In the genomic region with DNA sequence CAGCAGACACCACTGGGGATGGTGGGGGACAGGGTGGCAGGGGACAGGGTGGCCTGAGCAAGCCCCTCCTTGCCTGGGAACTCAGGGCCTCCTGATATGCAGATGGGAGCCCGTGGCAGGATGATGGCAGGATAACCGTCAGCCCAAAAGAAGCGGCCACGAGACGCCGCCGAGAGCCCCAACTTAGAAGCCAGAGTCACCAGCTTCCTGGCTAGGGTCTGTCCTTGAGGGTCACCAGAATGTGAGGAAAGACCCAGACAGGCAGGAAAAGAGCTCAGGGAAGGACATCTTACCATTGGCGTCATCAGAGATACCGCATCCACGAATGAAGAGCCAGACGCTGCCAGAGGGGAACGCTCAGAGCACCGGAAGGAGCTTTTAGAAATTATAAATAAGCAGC, we compare ENCODE assay signal across 24 cellular contexts. TPM values are rescaled to one million over a fixed set of nuclear protein-coding genes. Genes with fewer than 3 reads are reported as not detected.
DNase-seq lines count a peak whose midpoint lies in the region; ATAC-seq, FAIRE-seq and TF ChIP-seq lines count a peak whose summit lies in the region.
"Had no signal": no experiment of that assay in that cellular context is flagged by ENCODE, and none has a peak within 500 bp of the region (broad histone marks: within the 10 kb centered on the region; RNA-seq: fewer than 3 reads in every experiment).

No MANE protein-coding gene starts in this region.

- H3K79me1 ChIP-seq in neuronal stem cell (ENCODE audit: low read depth, low read length) = peaks cover 14% of the 10 kb centered on the region

- H2AFZ ChIP-seq in neuronal stem cell (ENCODE audit: low read length) = no peak overlapping the region
- H2AFZ ChIP-seq: GM23338 had no signal

- no peaks in the 10 kb centered on the region for H3K27me3 Mint-ChIP-seq in chondrocyte (ENCODE audit: low read depth)
- H3K27me3 Mint-ChIP-seq: IgD-negative memory B cell had no signal

- no peaks in the 10 kb centered on the region for H3K9me3 Mint-ChIP-seq in chondrocyte (ENCODE audit: low read depth)

- no peak overlapping the region for H2AK5ac ChIP-seq in neuronal stem cell (ENCODE audit: low read depth, low read length)

- H3K23ac ChIP-seq in neuronal stem cell (ENCODE audit: low read depth, low read length, poor library complexity) = peak overlapping the region; percentile 55

- no peaks in the 10 kb centered on the region for H3K36me3 Mint-ChIP-seq in chondrocyte (ENCODE audit: low read depth)

- peaks cover 13 to 59% (median 48%) of the 10 kb centered on the region in 11 experiments for H3K9me3 ChIP-seq in BLaER1 treated with 17β-estradiol and CSF1 and Interleukin-3, amounts not matched to agents 10 nM and 100 nM (replicated peaks in 1 of 11)
- H3K9me3 ChIP-seq in neuronal stem cell (replicated peaks in 1 of 2; ENCODE audit: control insufficient read depth in 2 of 2, insufficient read depth in 1 of 2, low read depth in 1 of 2, low read length in 2 of 2) = peaks cover 9 to 25% of the 10 kb centered on the region in 2 donors
- H3K9me3 ChIP-seq in kidney (ENCODE audit: control insufficient read depth in 1 of 2, low read length in 2 of 2) = peaks cover 0 to 4% of the 10 kb centered on the region in 2 donors

- peak overlapping the region; percentile 17 for H3K14ac ChIP-seq in neuronal stem cell (ENCODE audit: low read length)

- H3K36me3 ChIP-seq in BLaER1 treated with 17β-estradiol and CSF1 and Interleukin-3, amounts not matched to agents 10 nM and 100 nM = peaks cover 16 to 46% (median 37%) of the 10 kb centered on the region in 11 experiments; a peak in 21 of 22 replicates
- H3K36me3 ChIP-seq in neuronal stem cell (replicated peaks in 1 of 2; ENCODE audit: control insufficient read depth in 2 of 2, insufficient read depth in 2 of 2, low read length in 2 of 2) (peaks cover 2 to 7% of the 10 kb centered on the region in 2 donors), kidney (ENCODE audit: control insufficient read depth in 1 of 2, insufficient read depth in 2 of 2, low read length in 2 of 2) (peaks cover 0 to 4% of the 10 kb centered on the region in 2 donors)
- H3K36me3 ChIP-seq: HAP-1 had no signal

- FAIRE-seq in kidney (lab: Jason Lieb, UNC) = no peak
- FAIRE-seq: A204.1 had no signal

- no peak overlapping the region for H3K4me3 Mint-ChIP-seq in chondrocyte (ENCODE audit: unreplicated experiment)
- H3K4me3 Mint-ChIP-seq: CD14-positive monocyte, GM23338, HFFc6 had no signal

- peaks cover 2% of the 10 kb centered on the region for H3K4me1 Mint-ChIP-seq in chondrocyte (ENCODE audit: low read depth)

- ATAC-seq in GM21717 (IDR thresholded peaks at IDR 0.05; ENCODE audit: unreplicated experiment) = no peak
- ATAC-seq: GM23338 had no signal

- POLR2A ChIA-PET in RWPE1 (lab: Yijun Ruan, JAX; ENCODE audit: low non-redundant PET) = no interaction called here

- CTCF ChIA-PET in RWPE1 (lab: Yijun Ruan, JAX) = interaction anchor here (0.6 to 1.1 kb wide), 2 partner anchors 9 to 83 kb away, joined by 3 read pairs; no protein-coding TSS in a partner anchor

- intact Hi-C loops in kidney (cut with DNase I) = no loop called here

- no peak overlapping the region for H3K4me3 ChIP-seq in BLaER1 treated with 17β-estradiol and CSF1 and Interleukin-3, amounts not matched to agents 10 nM and 100 nM
- H3K4me3 ChIP-seq in neuronal stem cell (ENCODE audit: low read length in 2 of 2) (no peak overlapping the region), kidney (ENCODE audit: low read length in 2 of 2) (no peak overlapping the region)
- H3K4me3 ChIP-seq: GM23338, HAP-1 had no signal

- H3K27ac ChIP-seq in BLaER1 treated with 17β-estradiol and CSF1 and Interleukin-3, amounts not matched to agents 10 nM and 100 nM = peak overlapping the region in 2 of 11 experiments; percentile 28 to 32; a peak in 1 of 22 replicates
- peak overlapping the region; percentile 81 for H3K27ac ChIP-seq in RWPE1
- no peak overlapping the region for H3K27ac ChIP-seq in neuronal stem cell (replicated peaks; ENCODE audit: low read length)
- no peak overlapping the region for H3K27ac ChIP-seq in kidney (ENCODE audit: low read depth in 2 of 2, low read length in 2 of 2)
- H3K27ac ChIP-seq: KMS-11 had no signal

- H3K27ac Mint-ChIP-seq in chondrocyte (ENCODE audit: unreplicated experiment) = peak overlapping the region; percentile 59
- H3K27ac Mint-ChIP-seq: GM23338, HFFc6 had no signal

- H2BK120ac ChIP-seq in neuronal stem cell (ENCODE audit: low read depth, low read length) = peak overlapping the region; percentile 61

- no peaks in the 10 kb centered on the region for H3K27me3 ChIP-seq in BLaER1 treated with 17β-estradiol and CSF1 and Interleukin-3, amounts not matched to agents 10 nM and 100 nM
- no peaks in the 10 kb centered on the region for H3K27me3 ChIP-seq in neuronal stem cell (ENCODE audit: control insufficient read depth in 3 of 3, insufficient read depth in 3 of 3, low read depth in 1 of 3, low read length in 3 of 3)

- no peak for DNase-seq in RWPE1 (ENCODE audit: low spot score)
- no peak for DNase-seq in chondrocyte (ENCODE audit: low spot score)
- no peak for DNase-seq in neuronal stem cell (ENCODE audit: low spot score)
- no peak for DNase-seq in SW480 (ENCODE audit: low spot score)
- no peak for DNase-seq in GDM1 (lab: John Stamatoyannopoulos, UW)
- no peak for DNase-seq in kidney
- DNase-seq: AML-193, DMS153, DND-41, HFFc6, MM.1S, NCI-H2029, NCI-H2227 treated with DMSO at 0.1 percent for 48 hours, NCI-H526 treated with DMSO at 0.1 percent for 48 hours, RPMI8226, SHP77 treated with DMSO at 0.1 percent for 48 hours had no signal

- H2BK5ac ChIP-seq in neuronal stem cell (ENCODE audit: low read length) = no peak overlapping the region

- no CpG with 5 or more reads among the region's 13 CpGs for WGBS in neuronal stem cell (ENCODE audit: extremely low coverage in 2 of 2, insufficient read length in 2 of 2, insufficient replicate concordance in 1 of 2), 2 donors

- no peak overlapping the region for H4K8ac ChIP-seq in neuronal stem cell (ENCODE audit: low read depth, low read length)

- H3K4me2 ChIP-seq in BLaER1 treated with 17β-estradiol and CSF1 and Interleukin-3, amounts not matched to agents 10 nM and 100 nM = peak overlapping the region in 9 of 11 experiments; percentile 43 to 83 (median 70); a peak in 18 of 22 replicates
- H3K4me2 ChIP-seq in neuronal stem cell (ENCODE audit: insufficient read depth, low read length, poor library complexity, severe bottlenecking) = no peak overlapping the region
- H3K4me2 ChIP-seq: GM23338, KMS-11 had no signal

- H4K20me1 ChIP-seq in BLaER1 treated with 17β-estradiol and CSF1 and Interleukin-3, amounts not matched to agents 10 nM and 100 nM = peaks cover 26 to 67% (median 45%) of the 10 kb centered on the region in 11 experiments; a peak in 20 of 22 replicates

- no peak overlapping the region for H2BK12ac ChIP-seq in neuronal stem cell (ENCODE audit: low read length)

- H4K91ac ChIP-seq in neuronal stem cell (ENCODE audit: low read depth, low read length, poor library complexity) = no peak overlapping the region

- no peak overlapping the region for H2BK15ac ChIP-seq in neuronal stem cell (ENCODE audit: low read length)

- H3K18ac ChIP-seq in neuronal stem cell (ENCODE audit: low read length) = no peak overlapping the region

- H3K4me1 ChIP-seq in BLaER1 treated with 17β-estradiol and CSF1 and Interleukin-3, amounts not matched to agents 10 nM and 100 nM = peaks cover 0 to 42% (median 32%) of the 10 kb centered on the region in 10 experiments; a peak in 16 of 20 replicates
- H3K4me1 ChIP-seq in neuronal stem cell (ENCODE audit: control insufficient read depth in 2 of 2, insufficient read depth in 1 of 2, low read depth in 1 of 2, low read length in 2 of 2) (no peaks in the 10 kb centered on the region), kidney (ENCODE audit: control insufficient read depth in 1 of 2, insufficient read depth in 1 of 2, low read depth in 1 of 2, low read length in 2 of 2) (peaks cover 0 to 5% of the 10 kb centered on the region in 2 donors)
- H3K4me1 ChIP-seq: HAP-1 had no signal

- H3K9ac ChIP-seq in BLaER1 treated with 17β-estradiol and CSF1 and Interleukin-3, amounts not matched to agents 10 nM and 100 nM = peak overlapping the region in 10 of 11 experiments; percentile 2 to 65 (median 38); a peak in 17 of 22 replicates
- H3K9ac ChIP-seq in neuronal stem cell (ENCODE audit: low read depth, low read length, poor library complexity) = no peak overlapping the region
- H3K9ac ChIP-seq in kidney (ENCODE audit: low read length in 2 of 2) = no peak overlapping the region
- H3K9ac ChIP-seq: KMS-11 had no signal

- TF ChIP-seq CTCF in RWPE1 (conservative IDR thresholded peaks at IDR 0.05; ENCODE audit: low read depth) (no peak), chondrocyte (IDR thresholded peaks at IDR 0.05) (no peak), kidney (IDR thresholded peaks at IDR 0.05; ENCODE audit: borderline replicate concordance, extremely low read depth, insufficient read depth) (no peak)

- H3K4ac ChIP-seq in neuronal stem cell (ENCODE audit: low read length) = no peak overlapping the region

RNA-seq across cellular contexts. Expression of a gene that starts 19.4 kb away (rescaled TPM):
- total RNA-seq in chondrocyte (15.2 to 19.6 TPM (median 19.6 TPM) in 3 replicates), kidney (24.0 TPM)
- polyA plus RNA-seq in neuronal stem cell (2013, experiment 1 of 2) = 20.5 TPM
- polyA plus RNA-seq in neuronal stem cell (2013, experiment 2 of 2) = 19.4 TPM
- polyA plus RNA-seq in kidney (ENCODE audit: insufficient read depth, low read depth, low replicate concordance) = 18.1 TPM

RNA-seq across cellular contexts. Expression of a gene that starts 21.5 kb away (rescaled TPM):
- total RNA-seq in chondrocyte = 0.36 to 0.56 TPM (median 0.47 TPM) in 3 replicates
- 13.8 TPM for polyA plus RNA-seq in neuronal stem cell (2013, experiment 1 of 2)
- 12.6 TPM for polyA plus RNA-seq in neuronal stem cell (2013, experiment 2 of 2)
- 0.69 TPM for total RNA-seq in kidney
- polyA plus RNA-seq in kidney (ENCODE audit: insufficient read depth, low read depth, low replicate concordance) = 1.8 TPM
- polyA plus RNA-seq: CD14-positive monocyte, IgD-negative memory B cell had no signal

RNA-seq across cellular contexts. Expression of a gene that starts 26.8 kb away (rescaled TPM):
- total RNA-seq in chondrocyte (58.9 to 68.5 TPM (median 68.1 TPM) in 3 replicates), kidney (44.2 TPM)
- polyA plus RNA-seq in neuronal stem cell (2013, experiment 1 of 2) = 56.9 TPM
- polyA plus RNA-seq in neuronal stem cell (2013, experiment 2 of 2) = 56.4 TPM
- polyA plus RNA-seq in kidney (ENCODE audit: insufficient read depth, low read depth, low replicate concordance) = 183 TPM

RNA-seq across cellular contexts. Expression of a gene that starts 32.3 kb away (rescaled TPM):
- total RNA-seq in chondrocyte (10.4 to 16.9 TPM (median 15.3 TPM) in 3 replicates), kidney (36.9 TPM)
- 10.3 TPM for polyA plus RNA-seq in neuronal stem cell (2013, experiment 1 of 2)
- polyA plus RNA-seq in neuronal stem cell (2013, experiment 2 of 2) = 10.5 TPM
- 265 TPM for polyA plus RNA-seq in kidney (ENCODE audit: insufficient read depth, low read depth, low replicate concordance)

RNA-seq across cellular contexts. Expression of a gene that starts 39.5 kb away (rescaled TPM):
- total RNA-seq in chondrocyte (34.1 to 57.1 TPM (median 37.3 TPM) in 3 replicates), kidney (92.9 TPM)
- 23.9 TPM for polyA plus RNA-seq in neuronal stem cell (2013, experiment 1 of 2)
- polyA plus RNA-seq in neuronal stem cell (2013, experiment 2 of 2) = 22.8 TPM
- 118 TPM for polyA plus RNA-seq in kidney (ENCODE audit: insufficient read depth, low read depth, low replicate concordance)

Comparison
In these comparisons a context has a peak if more than half of its experiments do, and no peak if none do; other contexts are left out.
1. H3K9ac ChIP-seq: peak in BLaER1 treated with 17β-estradiol and CSF1 and Interleukin-3, amounts not matched to agents 10 nM and 100 nM (10 of 11); none in neuronal stem cell (single experiment) and kidney (0 of 2).